In the genomic region with DNA sequence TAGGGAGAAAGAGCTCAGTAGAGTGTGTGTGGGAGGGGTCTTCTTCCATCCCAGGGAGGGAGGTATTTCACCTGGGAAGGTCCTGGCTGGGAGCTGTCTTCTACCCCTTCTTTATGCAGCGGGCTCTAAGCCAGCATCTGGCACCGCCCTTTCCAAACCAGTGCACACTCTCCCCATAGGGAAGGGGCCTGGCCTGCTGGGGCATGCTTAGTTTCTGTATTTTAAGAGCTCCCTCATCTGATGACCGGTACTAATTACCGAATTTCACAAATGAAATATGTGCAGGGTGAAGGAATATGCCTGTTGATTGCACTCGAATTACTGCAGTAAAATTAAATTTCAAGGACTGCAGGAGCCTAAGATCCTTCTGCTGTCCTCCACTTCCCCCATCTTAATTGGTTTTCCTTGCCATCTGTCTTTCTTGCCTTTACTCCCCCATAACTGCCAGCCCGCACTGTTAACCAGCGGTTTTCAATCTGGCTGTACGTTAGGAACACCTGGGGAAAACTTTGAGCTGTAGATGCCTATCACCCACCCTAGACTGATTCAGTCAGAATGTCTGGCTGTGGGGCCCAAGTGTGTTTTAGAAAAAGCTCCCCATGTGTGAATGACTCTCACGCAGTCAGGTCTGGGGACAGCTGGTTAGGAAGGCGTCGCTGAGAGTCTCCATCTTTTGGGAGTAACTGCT, we compare ENCODE assay signal across 11 cellular contexts. TPM values are rescaled to one million over a fixed set of nuclear protein-coding genes. Genes with fewer than 3 reads are reported as not detected.
DNase-seq lines count a peak whose midpoint lies in the region; ATAC-seq, FAIRE-seq and TF ChIP-seq lines count a peak whose summit lies in the region.
"Had no signal": no experiment of that assay in that cellular context is flagged by ENCODE, and none has a peak within 500 bp of the region (broad histone marks: within the 10 kb centered on the region; RNA-seq: fewer than 3 reads in every experiment).

No MANE protein-coding gene starts in this region.

- no peaks in the 10 kb centered on the region for H3F3A ChIP-seq in OCI-LY1 (ENCODE audit: insufficient read depth, low read length)

- dilution Hi-C loops in keratinocyte (cut with MboI; ENCODE audit: extremely low pct_ligation_motif_present, low sequenced_read_pairs) = no loop called here

- TF ChIP-seq RAD21 in A549 (conservative IDR thresholded peaks at IDR 0.05 in 1 of 2, IDR thresholded peaks at IDR 0.05 in 1 of 2) = no peak

- DNase-seq in A549 (ENCODE audit: low read depth in 1 of 2, low spot score in 1 of 2) = no peak
- DNase-seq in DND-41 = peak; percentile 90
- no peak for DNase-seq in keratinocyte (ENCODE audit: low read depth, low spot score)
- DNase-seq in activated CD8-positive, alpha-beta memory T cell treated with anti-CD3 and anti-CD28 coated beads for 24 hours = no peak
- DNase-seq in stimulated activated CD4-positive, alpha-beta T cell treated with anti-CD3 and anti-CD28 coated beads, Interleukin-15, amount 100 ng/mL, for 24 hours = no peak
- DNase-seq: activated CD4-positive, alpha-beta memory T cell treated with anti-CD3 and anti-CD28 coated beads, Interleukin-2, amount 10 ng/mL, durations not matched to agents 7 days and 5 days; CD4-positive, alpha-beta T cell; stimulated activated naive B cell treated with anti-CD40 and anti-IgM and Interleukin-4, amounts not matched to agents 10 μg/mL and 1 μg/mL and 100 μg/mL, for 72 hours had no signal

- H3K36me3 ChIP-seq in DND-41 (ENCODE audit: insufficient read depth, low read length) (peaks cover 44% of the 10 kb centered on the region), OCI-LY1 (ENCODE audit: insufficient read depth, low read length) (peaks cover 27% of the 10 kb centered on the region), keratinocyte (ENCODE audit: control insufficient read depth in 2 of 2, extremely low read depth in 1 of 2, insufficient read depth in 2 of 2, low read length in 2 of 2) (peaks cover 5 to 7% of the 10 kb centered on the region in 2 experiments)

- CTCF ChIA-PET in A549 (lab: Yijun Ruan, JAX) = interaction anchor here (1.1 to 1.6 kb wide), 4 partner anchors 13 to 20 kb away, joined by 3 to 5 read pairs (median 4); no protein-coding TSS in a partner anchor

- peak overlapping the region; percentile 66 for H3K9ac ChIP-seq in DND-41 (ENCODE audit: low read depth, low read length)
- no peak overlapping the region; the same call in 1 of the 2 replicates for H3K9ac ChIP-seq in OCI-LY1 (ENCODE audit: low read length)
- H3K9ac ChIP-seq in keratinocyte (ENCODE audit: control insufficient read depth, extremely low read depth, insufficient read depth, low read length) = peak overlapping the region; percentile 77

- H3K79me2 ChIP-seq in DND-41 (ENCODE audit: insufficient read depth, low read length) = peaks cover 95% of the 10 kb centered on the region
- H3K79me2 ChIP-seq in OCI-LY1 (ENCODE audit: insufficient read depth, low read length) = peaks cover 69% of the 10 kb centered on the region
- H3K79me2 ChIP-seq in keratinocyte (ENCODE audit: control insufficient read depth, insufficient read depth, low read length) = peaks cover 80% of the 10 kb centered on the region

- H4K20me1 ChIP-seq in DND-41 (ENCODE audit: insufficient read depth, low read length) (peaks cover 28% of the 10 kb centered on the region), OCI-LY1 (ENCODE audit: insufficient read depth, low read length) (no peaks in the 10 kb centered on the region), keratinocyte (ENCODE audit: control insufficient read depth, extremely low read depth, insufficient read depth, low read length) (no peaks in the 10 kb centered on the region)

- H3K9me2 ChIP-seq in OCI-LY1 (ENCODE audit: low read depth, low read length) = no peaks in the 10 kb centered on the region

- peak overlapping the region; percentile 86 to 94 for H3K27ac ChIP-seq in A549
- peak overlapping the region; percentile 96 for H3K27ac ChIP-seq in DND-41 (ENCODE audit: low read length)
- H3K27ac ChIP-seq in OCI-LY1 (ENCODE audit: low read depth, low read length, poor library complexity, severe bottlenecking) = peak overlapping the region; percentile 16
- H3K27ac ChIP-seq in keratinocyte (ENCODE audit: control insufficient read depth, insufficient read depth, low read length) = peak overlapping the region; percentile 92

- no peak for TF ChIP-seq EP300 in A549 (IDR thresholded peaks at IDR 0.05)

- FAIRE-seq in A549 (lab: Jason Lieb, UNC) (no peak), keratinocyte (lab: Jason Lieb, UNC) (peak; percentile 69)

- TF ChIP-seq CTCF in A549 (IDR thresholded peaks at IDR 0.05) (no peak), DND-41 (IDR thresholded peaks at IDR 0.05; ENCODE audit: borderline replicate concordance, extremely low read depth, low read length, poor library complexity, severe bottlenecking) (peak; percentile 44), OCI-LY1 (IDR thresholded peaks at IDR 0.05; ENCODE audit: low read length) (peak; percentile 24; the same call in 1 of the 2 replicates), keratinocyte (optimal IDR thresholded peaks at IDR 0.05 in 1 of 3, IDR thresholded peaks at IDR 0.05 in 1 of 3, conservative IDR thresholded peaks at IDR 0.05 in 1 of 3; ENCODE audit: extremely low read depth in 1 of 3, insufficient read depth in 2 of 3, low read length in 3 of 3) (peak in 2 of 3 experiments; percentile 14 to 47)

- H3K4me1 ChIP-seq in A549 (peaks cover 90% of the 10 kb centered on the region), DND-41 (ENCODE audit: insufficient read depth, low read length) (peaks cover 93% of the 10 kb centered on the region), OCI-LY1 (ENCODE audit: insufficient read depth, low read length, severe bottlenecking) (peaks cover 50% of the 10 kb centered on the region), keratinocyte (ENCODE audit: control insufficient read depth, extremely low read depth, insufficient read depth, low read length) (peaks cover 65% of the 10 kb centered on the region)

- WGBS in A549 (ENCODE audit: missing lambda C conversion rate) = 88% methylated on average over 11 of the region's 11 CpGs

- H3K9me1 ChIP-seq in keratinocyte (ENCODE audit: control insufficient read depth, extremely low read depth, insufficient read depth, low read length) = peaks cover 2% of the 10 kb centered on the region

- ATAC-seq in A549 (no peak), DND-41 (ENCODE audit: insufficient read depth, low read depth) (peak; percentile 73), GM21526 (IDR thresholded peaks at IDR 0.05; ENCODE audit: low FRiP score, unreplicated experiment) (no peak), HG03175 (IDR thresholded peaks at IDR 0.05; ENCODE audit: unreplicated experiment) (no peak)
- ATAC-seq: stimulated activated naive B cell treated with anti-CD40 and anti-IgM and Interleukin-4, amounts not matched to agents 10 μg/mL and 1 μg/mL and 100 μg/mL, for 72 hours had no signal

- H3K27me3 ChIP-seq in DND-41 (ENCODE audit: insufficient read depth, low read length, poor library complexity) (no peaks in the 10 kb centered on the region), OCI-LY1 (ENCODE audit: insufficient read depth, low read length) (no peaks in the 10 kb centered on the region), keratinocyte (ENCODE audit: control insufficient read depth, extremely low read depth, insufficient read depth, low read length) (no peaks in the 10 kb centered on the region)

- H3K4me2 ChIP-seq in A549 = peak overlapping the region; percentile 79
- H3K4me2 ChIP-seq in DND-41 (ENCODE audit: insufficient read depth, low read length) = peak overlapping the region; percentile 63
- peak overlapping the region; percentile 29; the same call in 1 of the 2 replicates for H3K4me2 ChIP-seq in OCI-LY1 (ENCODE audit: low read length)
- peak overlapping the region; percentile 90 for H3K4me2 ChIP-seq in keratinocyte (ENCODE audit: control insufficient read depth, extremely low read depth, insufficient read depth, low read depth, low read length)

- H2AFZ ChIP-seq in DND-41 (ENCODE audit: low read depth, low read length) = no peak overlapping the region
- no peak overlapping the region for H2AFZ ChIP-seq in OCI-LY1 (ENCODE audit: low read length)
- no peak overlapping the region for H2AFZ ChIP-seq in keratinocyte (ENCODE audit: control insufficient read depth, low read length)

- TF ChIP-seq POLR2A in A549 (IDR thresholded peaks at IDR 0.05; ENCODE audit: low read length) = no peak

- H3K9me3 ChIP-seq in A549 = 0 out of 3 replicates have a peak, but pooled peaks cover 3% of the 10 kb centered on the region
- H3K9me3 ChIP-seq in DND-41 (ENCODE audit: insufficient read depth, low read length, severe bottlenecking) = peaks cover 4% of the 10 kb centered on the region
- H3K9me3 ChIP-seq in OCI-LY1 (ENCODE audit: low read length) = no peaks in the 10 kb centered on the region
- H3K9me3 ChIP-seq in keratinocyte (ENCODE audit: control insufficient read depth, low read depth, low read length) = peaks cover 8% of the 10 kb centered on the region

- POLR2A ChIA-PET in A549 (lab: Yijun Ruan, JAX) = interaction anchor here (0.8 to 4.9 kb wide), 2 partner anchors 13 to 17 kb away, joined by 3 to 35 read pairs; no protein-coding TSS in a partner anchor

- H3K4me3 ChIP-seq in A549 (no peak overlapping the region), DND-41 (ENCODE audit: low read depth in 1 of 2, low read length in 2 of 2) (peak overlapping the region in 1 of 2 experiments; percentile 44; a peak in 2 of 4 replicates), OCI-LY1 (ENCODE audit: low read depth, low read length, poor library complexity, severe bottlenecking) (no peak overlapping the region), keratinocyte (ENCODE audit: control insufficient read depth in 2 of 3, extremely low read depth in 1 of 3, insufficient read depth in 2 of 3, low read depth in 1 of 3, low read length in 3 of 3) (peak overlapping the region in 2 of 3 experiments; percentile 53)

RNA-seq across cellular contexts. Expression of gene GALNT2, which starts 20.1 kb away (rescaled TPM):
- polyA plus RNA-seq in A549 (2011; rRNA removed) (57.5 and 66.9 TPM in 2 replicates), A549 (2017; fragmentation: RNase III; extraction: RNeasy Plus Mini Kit Qiagen cat#74134 plus additional on column Dnase treatment) (111 to 115 TPM (median 114 TPM) in 3 replicates), keratinocyte (58.8 to 106 TPM (median 61.7 TPM) in 3 replicates)
- polyA plus RNA-seq in A549 (2012; cell fraction: cytosol; rRNA removed) = 83.3 and 105 TPM in 2 replicates
- 194 and 199 TPM in 2 replicates for polyA plus RNA-seq in A549 (2012; cell fraction: nucleus; rRNA removed)
- polyA minus RNA-seq in A549 (2011; rRNA and poly(A)+ RNA removed) = 50.1 and 58.6 TPM in 2 replicates
- 18.4 TPM for polyA plus RNA-seq in keratinocyte (2011; ENCODE audit: low read depth)
- 34.0 and 45.9 TPM in 2 replicates for polyA plus RNA-seq in keratinocyte (2011; cell fraction: cytosol; rRNA removed)
- 193 and 203 TPM in 2 replicates for polyA plus RNA-seq in keratinocyte (2011; cell fraction: nucleus; rRNA removed)
- 36.1 and 114 TPM in 2 replicates for polyA plus RNA-seq in keratinocyte (2012; ENCODE audit: low replicate concordance)
- polyA minus RNA-seq in keratinocyte = 68.8 to 84.1 TPM (median 73.4 TPM) in 3 replicates
- polyA minus RNA-seq in keratinocyte (2011; cell fraction: cytosol; rRNA and poly(A)+ RNA removed) = 80.0 TPM
- polyA minus RNA-seq in keratinocyte (2011; cell fraction: nucleus; rRNA and poly(A)+ RNA removed) = 166 and 226 TPM in 2 replicates

Comparison
In these comparisons a context has a peak if more than half of its experiments do, and no peak if none do; other contexts are left out.
1. H3K27ac ChIP-seq: peak in every context shown above with its lines; median percentile 96 in DND-41; 92 in keratinocyte; 90 in A549; 16 in OCI-LY1.
2. H3K4me2 ChIP-seq: peak in every context shown above with its lines; median percentile 90 in keratinocyte; 79 in A549; 63 in DND-41; 29 in OCI-LY1.
3. H3K4me3 ChIP-seq: peak in keratinocyte (2 of 3); none in A549 (single experiment) and OCI-LY1 (single experiment).